In the genomic region with DNA sequence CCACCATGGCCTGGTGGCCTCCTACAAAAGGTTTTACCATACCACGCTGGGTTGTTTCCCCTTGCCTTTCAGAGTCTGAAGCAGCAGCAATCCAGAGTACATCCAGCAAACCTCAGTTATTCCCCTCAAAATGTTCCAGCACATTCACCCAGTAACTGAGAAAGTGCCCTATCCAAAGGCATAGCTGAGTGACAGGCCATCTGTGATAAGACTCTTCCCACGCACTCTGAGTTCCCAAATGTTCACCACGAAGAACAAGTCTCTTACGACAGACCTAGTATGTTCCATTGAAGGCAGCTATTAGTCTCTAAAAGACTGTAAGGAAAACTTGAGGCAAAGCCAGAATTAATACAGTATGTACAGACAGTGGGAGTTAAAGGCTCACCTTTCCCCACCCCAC, we compare ENCODE assay signal across 30 cellular contexts. TPM values are rescaled to one million over a fixed set of nuclear protein-coding genes. Genes with fewer than 3 reads are reported as not detected.
"Had no signal": no experiment of that assay in that cellular context is flagged by ENCODE, and none has a peak within 500 bp of the region (broad histone marks: within the 10 kb centered on the region; RNA-seq: fewer than 3 reads in every experiment).

No MANE protein-coding gene starts in this region.

- H3K4me3 Mint-ChIP-seq: activated CD8-positive, alpha-beta T cell treated with anti-CD3 and anti-CD28 coated beads, Interleukin-2, amount 10 ng/mL, durations not matched to agents 7 days and 5 days; activated naive CD8-positive, alpha-beta T cell; dendritic cell treated with granulocyte-macrophage colony-stimulating factor and Interleukin-4, amounts not matched to agents 40 ng/mL and 50 ng/mL, for 4 days; naive thymus-derived CD4-positive, alpha-beta T cell; T-cell had no signal

- ATAC-seq: activated CD8-positive, alpha-beta T cell treated with anti-CD3 and anti-CD28 coated beads, Interleukin-2, amount 10 ng/mL, durations not matched to agents 7 days and 5 days; body of pancreas; left lung; naive thymus-derived CD4-positive, alpha-beta T cell; SK-N-SH treated with all-trans-retinoic acid at 6 μM for 48 hours; T-cell; upper lobe of right lung had no signal

- H3K27ac ChIP-seq: body of pancreas, left lung, sigmoid colon, thyroid gland, upper lobe of right lung had no signal

- H3K9me3 Mint-ChIP-seq: activated T-helper 2 cell treated with anti-CD3 and anti-CD28 coated beads, Interferon-gamma antibody, Interleukin-2, Interleukin-4, amounts not matched to agents 10 μg/mL and 5 μg/mL and 100 μg/mL, durations not matched to agents 14 hours and 24 hours and 36 hours; dendritic cell treated with granulocyte-macrophage colony-stimulating factor and Interleukin-4, amounts not matched to agents 40 ng/mL and 50 ng/mL, for 4 days; T-cell had no signal

- H3K27me3 ChIP-seq: body of pancreas, left lung, sigmoid colon, thyroid gland, upper lobe of right lung had no signal

- H3K4me3 ChIP-seq: body of pancreas, left lung, lung, sigmoid colon, thyroid gland, upper lobe of right lung had no signal

- H3K4me1 ChIP-seq: body of pancreas, left lung, sigmoid colon, thyroid gland, upper lobe of right lung had no signal

- H3K9me3 ChIP-seq: body of pancreas, left lung, sigmoid colon, thyroid gland, upper lobe of right lung had no signal

- H3K27me3 Mint-ChIP-seq: activated naive CD8-positive, alpha-beta T cell; dendritic cell treated with granulocyte-macrophage colony-stimulating factor and Interleukin-4, amounts not matched to agents 40 ng/mL and 50 ng/mL, for 4 days; naive thymus-derived CD4-positive, alpha-beta T cell; progenitor cell of endocrine pancreas; T-cell had no signal

- FAIRE-seq: endometrium, kidney, TTC549 had no signal

- DNase-seq: activated CD4-positive, alpha-beta T cell treated with anti-CD3 and anti-CD28 coated beads, Interleukin-2, amount 50 U/mL, for 1 hour; activated CD4-positive, CD25-positive, alpha-beta regulatory T cell; activated CD8-positive, alpha-beta T cell treated with anti-CD3 and anti-CD28 coated beads, Interleukin-2, amount 10 ng/mL, durations not matched to agents 7 days and 5 days; activated naive CD4-positive, alpha-beta T cell; body of pancreas; effector CD4-positive, alpha-beta T cell; foreskin fibroblast; kidney; left lung; naive thymus-derived CD4-positive, alpha-beta T cell; retina; sigmoid colon; stimulated activated CD4-positive, alpha-beta T cell treated with anti-CD3 and anti-CD28 coated beads, Interleukin-2, amount 100 ng/mL, for 48 hours; stimulated activated CD8-positive, alpha-beta memory T cell treated with anti-CD3 and anti-CD28 coated beads, Interleukin-4, amount 100 ng/mL, for 48 hours; stimulated activated naive CD4-positive, alpha-beta T cell treated with Interleukin-2 at 50 U/mL for 16 hours; T-cell; thyroid gland; upper lobe of right lung had no signal

- H3K27ac Mint-ChIP-seq: activated CD8-positive, alpha-beta T cell treated with anti-CD3 and anti-CD28 coated beads, Interleukin-2, amount 10 ng/mL, durations not matched to agents 7 days and 5 days; activated naive CD8-positive, alpha-beta T cell; activated T-helper 2 cell treated with anti-CD3 and anti-CD28 coated beads, Interferon-gamma antibody, Interleukin-2, Interleukin-4, amounts not matched to agents 10 μg/mL and 5 μg/mL and 100 μg/mL, durations not matched to agents 14 hours and 24 hours and 36 hours; dendritic cell treated with granulocyte-macrophage colony-stimulating factor and Interleukin-4, amounts not matched to agents 40 ng/mL and 50 ng/mL, for 4 days; progenitor cell of endocrine pancreas; T-cell had no signal

RNA-seq across cellular contexts. Expression of gene C20orf144, which starts 31.6 kb away (rescaled TPM):
- total RNA-seq: cardiac septum, epithelial cell of proximal tubule, mesenteric fat pad, progenitor cell of endocrine pancreas, subcutaneous adipose tissue had no signal
